Comparison of ENCODE assay signal across 33 cellular contexts in the genomic region with DNA sequence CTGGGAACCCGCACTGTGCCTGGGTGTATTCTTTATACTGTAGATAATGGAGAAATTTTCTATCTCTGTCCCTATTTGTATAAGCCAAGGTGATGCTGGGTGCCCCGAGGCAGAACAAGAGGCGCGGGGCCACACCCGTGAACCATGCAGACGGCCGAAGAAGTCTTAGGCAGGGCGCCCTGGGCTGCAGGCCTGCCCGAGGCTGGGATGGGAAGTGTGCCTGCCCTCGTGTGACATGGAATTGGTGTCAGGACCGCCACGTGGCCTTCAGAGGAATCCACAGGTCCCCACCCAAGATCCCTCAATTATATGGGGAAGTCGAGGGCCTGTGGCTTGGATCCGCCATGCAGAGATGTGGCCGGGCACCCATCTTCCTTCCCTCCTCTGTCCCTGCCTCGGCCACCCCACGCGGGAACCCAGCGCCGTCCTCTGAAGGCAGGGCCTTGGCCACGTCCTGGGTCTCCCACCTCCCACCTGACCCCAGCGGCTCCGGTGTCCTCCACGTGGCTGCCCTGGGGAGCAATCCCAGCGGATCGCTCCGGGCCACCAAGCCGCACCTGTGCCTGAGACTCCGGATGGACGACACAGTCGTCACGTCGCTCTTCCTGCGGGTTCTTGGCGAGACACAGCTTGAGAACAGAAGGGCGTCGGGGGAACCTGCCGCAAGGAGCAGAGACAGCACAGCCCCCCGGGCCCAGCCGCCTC. TPM values are rescaled to one million over a fixed set of nuclear protein-coding genes. Genes with fewer than 3 reads are reported as not detected.
"Had no signal": no experiment of that assay in that cellular context is flagged by ENCODE, and none has a peak within 500 bp of the region (broad histone marks: within the 10 kb centered on the region; RNA-seq: fewer than 3 reads in every experiment).

No MANE protein-coding gene starts in this region.

- H3K36me3 ChIP-seq: MG63, WERI-Rb-1 had no signal

- FAIRE-seq: bronchial epithelial cell had no signal

- H3K4me3 ChIP-seq: MG63 had no signal

- H3K9me3 ChIP-seq: MG63 had no signal

- H3K27ac ChIP-seq: WERI-Rb-1 had no signal

- ATAC-seq: activated CD8-positive, alpha-beta memory T cell treated with anti-CD3 and anti-CD28 coated beads, Interleukin-2, amount 10 ng/mL, durations not matched to agents 7 days and 5 days; activated naive CD8-positive, alpha-beta T cell treated with anti-CD3 and anti-CD28 coated beads, Interleukin-2, amount 50 U/mL, for 24 hours; Panc1; SK-N-SH treated with all-trans-retinoic acid at 6 μM for 48 hours had no signal

- DNase-seq: activated CD4-positive, alpha-beta memory T cell treated with anti-CD3 and anti-CD28 coated beads, Interleukin-2, amount 10 ng/mL, durations not matched to agents 7 days and 5 days; activated CD4-positive, alpha-beta T cell treated with anti-CD3 and anti-CD28 coated beads for 1 hour; activated CD4-positive, alpha-beta T cell treated with anti-CD3 and anti-CD28 coated beads for 48 hours; activated CD4-positive, CD25-positive, alpha-beta regulatory T cell; activated CD8-positive, alpha-beta memory T cell treated with anti-CD3 and anti-CD28 coated beads for 24 hours; activated CD8-positive, alpha-beta memory T cell treated with anti-CD3 and anti-CD28 coated beads, Interleukin-2, amount 10 ng/mL, durations not matched to agents 7 days and 5 days; activated CD8-positive, alpha-beta memory T cell treated with anti-CD3 and anti-CD28 coated beads, Interleukin-2, amount 50 U/mL, for 48 hours; activated effector memory CD4-positive, alpha-beta T cell treated with Interleukin-2 at 50 U/mL for 16 hours; activated naive CD4-positive, alpha-beta T cell treated with anti-CD3 and anti-CD28 coated beads, Interleukin-2, amount 10 ng/mL, durations not matched to agents 7 days and 5 days; activated naive CD8-positive, alpha-beta T cell treated with anti-CD3 and anti-CD28 coated beads, Interleukin-2, amount 50 U/mL, for 24 hours; activated T-cell treated with anti-CD3 and anti-CD28 coated beads, Interleukin-2, amount 50 U/mL, for 48 hours; anterior cingulate cortex; central memory CD4-positive, alpha-beta T cell; Karpas-422; KBM-7; MG63; NCI-H1048; NCI-H1105 treated with DMSO at 0.1 percent for 48 hours; NCI-H1436; NCI-H1694; NCI-H1930; NCI-H345; NCI-H524 treated with DMSO at 0.1 percent for 48 hours; SIG-M5; SW 1271; T-helper 1 cell; T-helper 2 cell; T-helper 9 cell; WERI-Rb-1 had no signal

- H3K27me3 ChIP-seq: MG63 had no signal

RNA-seq across cellular contexts. Expression of a gene that starts 19.9 kb away (rescaled TPM):
- total RNA-seq: activated CD4-positive, alpha-beta memory T cell treated with anti-CD3 and anti-CD28 coated beads, Interleukin-2, amount 10 ng/mL, durations not matched to agents 7 days and 5 days; activated CD8-positive, alpha-beta memory T cell treated with anti-CD3 and anti-CD28 coated beads, Interleukin-2, amount 10 ng/mL, durations not matched to agents 7 days and 5 days; RPMI7951 had no signal
